1 cellular context compared by ENCODE assay signal in genomic region chr2:209496586-209496982, GRCh38.
TF ChIP-seq lines count a peak whose summit lies in the region.

No MANE protein-coding gene starts in this region.

TF ChIP-seq in HepG2, 621 proteins besides CTCF, POLR2A, EP300 and RAD21 (continued from another document):
- no peak for TF ChIP-seq MLXIP (CRISPR knock-in tag; IDR thresholded peaks at IDR 0.05; ENCODE audit: borderline replicate concordance)
